ENCODE assay signal across 18 cellular contexts in genomic region chr5:119379929-119380328, GRCh38. TPM values are rescaled to one million over a fixed set of nuclear protein-coding genes. Genes with fewer than 3 reads are reported as not detected.
DNase-seq lines count a peak whose midpoint lies in the region; ATAC-seq, FAIRE-seq and TF ChIP-seq lines count a peak whose summit lies in the region.
"Had no signal": no experiment of that assay in that cellular context is flagged by ENCODE, and none has a peak within 500 bp of the region (broad histone marks: within the 10 kb centered on the region; RNA-seq: fewer than 3 reads in every experiment).

No MANE protein-coding gene starts in this region.

- in situ Hi-C loops in transverse colon (cut with MboI; ENCODE audit: low pct_ligation_motif_present in 1 of 4, low pct_unique_long_range_greater_than_20kb in 1 of 4, low sequenced_read_pairs in 3 of 4), result no loop called here

- no peak for TF ChIP-seq EP300 in transverse colon (IDR thresholded peaks at IDR 0.05; ENCODE audit: low read depth)

- FAIRE-seq in GM12891 (lab: Jason Lieb, UNC), result peak; percentile 33
- FAIRE-seq: GM12892 had no signal

- peaks cover 63% of the 10 kb centered on the region for H3K4me1 Mint-ChIP-seq in activated T-helper 17 cell treated with anti-CD3 and anti-CD28 coated beads, Interleukin-2, amount 50 U/mL, for 72 hours
- peaks cover 53 to 83% (median 57%) of the 10 kb centered on the region in 3 donors for H3K4me1 Mint-ChIP-seq in naive B cell

- H3K36me3 Mint-ChIP-seq in activated T-helper 17 cell treated with anti-CD3 and anti-CD28 coated beads, Interleukin-2, amount 50 U/mL, for 72 hours (ENCODE audit: low read depth), result peaks cover 100% of the 10 kb centered on the region
- H3K36me3 Mint-ChIP-seq in naive B cell, result peaks cover 0 to 13% of the 10 kb centered on the region in 2 donors

- H3K4me3 ChIP-seq in transverse colon, result no peak overlapping the region
- H3K4me3 ChIP-seq: upper lobe of left lung had no signal

- no peak for DNase-seq in GM12891 (ENCODE audit: insufficient read length, low spot score)
- DNase-seq in naive B cell, result no peak
- DNase-seq in activated gamma-delta T cell treated with Interleukin-2 at 50 U/mL for 16 hours, result no peak
- no peak for DNase-seq in transverse colon
- DNase-seq: amniotic stem cell; C1 segment of cervical spinal cord; EL; hypothalamus; NCI-H1048; NK-92 treated with Interleukin-12 subunit alpha and Interleukin-12 subunit beta, amount 100 ng/mL, for 24 hours; upper lobe of left lung had no signal

- TF ChIP-seq CTCF in transverse colon (IDR thresholded peaks at IDR 0.05), result no peak

- H3K4me1 ChIP-seq in transverse colon, result peaks cover 0 to 16% (median under 1%) of the 10 kb centered on the region in 4 donors

- no peaks in the 10 kb centered on the region for H3K27me3 Mint-ChIP-seq in activated T-helper 17 cell treated with anti-CD3 and anti-CD28 coated beads, Interleukin-2, amount 50 U/mL, for 72 hours
- no peaks in the 10 kb centered on the region for H3K27me3 Mint-ChIP-seq in naive B cell

- TF ChIP-seq POLR2A in GM12891 (IDR thresholded peaks at IDR 0.05; ENCODE audit: low read depth, low read length) (no peak), transverse colon (IDR thresholded peaks at IDR 0.05) (no peak)

- intact Hi-C loops in transverse colon (cut with DNase I; ENCODE audit: low total_unique reads), result no loop called here

- no peaks in the 10 kb centered on the region for H3K9me3 ChIP-seq in transverse colon
- H3K9me3 ChIP-seq: upper lobe of left lung had no signal

- peak overlapping the region; percentile 28 for H3K4me3 Mint-ChIP-seq in activated T-helper 17 cell treated with anti-CD3 and anti-CD28 coated beads, Interleukin-2, amount 50 U/mL, for 72 hours
- peak overlapping the region in 6 of 8 donors; percentile 2 to 62 (median 40) for H3K4me3 Mint-ChIP-seq in naive B cell

- H3K27me3 ChIP-seq in transverse colon, result no peaks in the 10 kb centered on the region
- H3K27me3 ChIP-seq: upper lobe of left lung had no signal

- peak overlapping the region; percentile 57 for H3K27ac Mint-ChIP-seq in activated T-helper 17 cell treated with anti-CD3 and anti-CD28 coated beads, Interleukin-2, amount 50 U/mL, for 72 hours
- H3K27ac Mint-ChIP-seq in naive B cell, result peak overlapping the region; percentile 85 to 96 (median 92)

- H3K9me3 Mint-ChIP-seq in activated T-helper 17 cell treated with anti-CD3 and anti-CD28 coated beads, Interleukin-2, amount 50 U/mL, for 72 hours, result no peaks in the 10 kb centered on the region
- no peaks in the 10 kb centered on the region for H3K9me3 Mint-ChIP-seq in naive B cell

- H3K36me3 ChIP-seq in transverse colon, result no peaks in the 10 kb centered on the region
- H3K36me3 ChIP-seq: upper lobe of left lung had no signal

- no peak overlapping the region for H3K27ac ChIP-seq in transverse colon
- H3K27ac ChIP-seq: upper lobe of left lung had no signal

- peak; percentile 43 for ATAC-seq in GM21576 (IDR thresholded peaks at IDR 0.05; ENCODE audit: unreplicated experiment)
- no peak for ATAC-seq in activated T-helper 17 cell treated with anti-CD3 and anti-CD28 coated beads, Interleukin-2, amount 50 U/mL, for 72 hours (replicated peaks)
- peak; percentile 50 to 84 for ATAC-seq in naive B cell (ENCODE audit: low read depth in 2 of 2)
- ATAC-seq in HG02588 (IDR thresholded peaks at IDR 0.05; ENCODE audit: unreplicated experiment), result no peak
- no peak for ATAC-seq in GM21717 (IDR thresholded peaks at IDR 0.05; ENCODE audit: unreplicated experiment)
- ATAC-seq: left lobe of liver, Right ventricle myocardium inferior had no signal

TF ChIP-seq in GM12891, 5 proteins besides CTCF, POLR2A, EP300 and RAD21:
- TF ChIP-seq PAX5 (IDR thresholded peaks at IDR 0.05; ENCODE audit: insufficient read depth, low read length, severe bottlenecking) (no peak), POLR2AphosphoS5 (IDR thresholded peaks at IDR 0.05; ENCODE audit: low read depth, low read length) (no peak), SPI1 (IDR thresholded peaks at IDR 0.05; ENCODE audit: low read depth, low read length) (no peak), TAF1 (IDR thresholded peaks at IDR 0.05; ENCODE audit: low read depth, low read length) (no peak), POU2F2 (IDR thresholded peaks at IDR 0.05; ENCODE audit: low read depth, low read length) (no peak)

RNA-seq across cellular contexts. Expression of gene TNFAIP8, which starts 24.1 kb away (rescaled TPM):
- polyA plus RNA-seq in GM12891 (2012; ENCODE audit: low read depth, missing spikeins), result 82.8 TPM
- total RNA-seq in activated T-helper 17 cell treated with anti-CD3 and anti-CD28 coated beads, Interleukin-2, amount 50 U/mL, for 72 hours, result 100 to 1,000 TPM; 129 to 170 TPM
- polyA plus RNA-seq in naive B cell (ENCODE audit: low read depth in 6 of 6), result 100 to 1,000 TPM; 224 to 432 (median 315) TPM
- total RNA-seq in transverse colon, result 10 to 100 TPM in 3 of 4 donors, 1 to 10 TPM in 1; 9.8 to 28.1 (median 22.5) TPM

Comparison
In these comparisons a context has a peak if more than half of its experiments do, and no peak if none do; other contexts are left out.
1. ATAC-seq: peak in GM21576 (single experiment) and naive B cell (2 of 2); none in activated T-helper 17 cell treated with anti-CD3 and anti-CD28 coated beads, Interleukin-2, amount 50 U/mL, for 72 hours (single experiment), HG02588 (single experiment) and GM21717 (single experiment).
2. RNA of gene TNFAIP8, which starts 24.1 kb away (total RNA-seq): 129 to 170 TPM in activated T-helper 17 cell treated with anti-CD3 and anti-CD28 coated beads, Interleukin-2, amount 50 U/mL, for 72 hours; 9.8 to 28.1 TPM in transverse colon; every median in the first group is over 4 times any median in the second.